Comparison of ENCODE assay signal across 2 cellular contexts in genomic region chr2:16661536-16661935, GRCh38.
TF ChIP-seq lines count a peak whose summit lies in the region.

No MANE protein-coding gene starts in this region.

TF ChIP-seq in IMR-90, 13 proteins besides CTCF, POLR2A, EP300 and RAD21:
- TF ChIP-seq CHD1 (IDR thresholded peaks at IDR 0.05; ENCODE audit: low read depth, low read length) (no peak), MAFK (IDR thresholded peaks at IDR 0.05; ENCODE audit: low read depth, low read length) (no peak), NFE2L2 (IDR thresholded peaks at IDR 0.05; ENCODE audit: low read depth, low read length) (no peak), BHLHE40 (IDR thresholded peaks at IDR 0.05; ENCODE audit: low read depth, low read length) (no peak), CEBPB (IDR thresholded peaks at IDR 0.05; ENCODE audit: low read depth, low read length) (no peak), MAZ (IDR thresholded peaks at IDR 0.05; ENCODE audit: borderline replicate concordance, low read depth, low read length) (no peak), RFX5 (IDR thresholded peaks at IDR 0.05; ENCODE audit: low read depth, low read length) (no peak), FOS (IDR thresholded peaks at IDR 0.05; ENCODE audit: low read depth, low read length) (no peak), SMC3 (IDR thresholded peaks at IDR 0.05; ENCODE audit: low read depth, low read length) (no peak), RCOR1 (IDR thresholded peaks at IDR 0.05; ENCODE audit: insufficient replicate concordance, low read length) (no peak), USF2 (IDR thresholded peaks at IDR 0.05; ENCODE audit: low read depth, low read length) (no peak), MXI1 (IDR thresholded peaks at IDR 0.05; ENCODE audit: borderline replicate concordance, low read depth, low read length) (no peak)
- TF ChIP-seq, protein P1, sequence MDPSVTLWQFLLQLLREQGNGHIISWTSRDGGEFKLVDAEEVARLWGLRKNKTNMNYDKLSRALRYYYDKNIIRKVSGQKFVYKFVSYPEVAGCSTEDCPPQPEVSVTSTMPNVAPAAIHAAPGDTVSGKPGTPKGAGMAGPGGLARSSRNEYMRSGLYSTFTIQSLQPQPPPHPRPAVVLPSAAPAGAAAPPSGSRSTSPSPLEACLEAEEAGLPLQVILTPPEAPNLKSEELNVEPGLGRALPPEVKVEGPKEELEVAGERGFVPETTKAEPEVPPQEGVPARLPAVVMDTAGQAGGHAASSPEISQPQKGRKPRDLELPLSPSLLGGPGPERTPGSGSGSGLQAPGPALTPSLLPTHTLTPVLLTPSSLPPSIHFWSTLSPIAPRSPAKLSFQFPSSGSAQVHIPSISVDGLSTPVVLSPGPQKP (IDR thresholded peaks at IDR 0.05; ENCODE audit: borderline replicate concordance, low read depth, low read length) = no peak
TF ChIP-seq in IMR-90: peak in this region for 0.

TF ChIP-seq in GM23338, 12 proteins besides CTCF, POLR2A, EP300 and RAD21:
- TF ChIP-seq, protein P2, sequence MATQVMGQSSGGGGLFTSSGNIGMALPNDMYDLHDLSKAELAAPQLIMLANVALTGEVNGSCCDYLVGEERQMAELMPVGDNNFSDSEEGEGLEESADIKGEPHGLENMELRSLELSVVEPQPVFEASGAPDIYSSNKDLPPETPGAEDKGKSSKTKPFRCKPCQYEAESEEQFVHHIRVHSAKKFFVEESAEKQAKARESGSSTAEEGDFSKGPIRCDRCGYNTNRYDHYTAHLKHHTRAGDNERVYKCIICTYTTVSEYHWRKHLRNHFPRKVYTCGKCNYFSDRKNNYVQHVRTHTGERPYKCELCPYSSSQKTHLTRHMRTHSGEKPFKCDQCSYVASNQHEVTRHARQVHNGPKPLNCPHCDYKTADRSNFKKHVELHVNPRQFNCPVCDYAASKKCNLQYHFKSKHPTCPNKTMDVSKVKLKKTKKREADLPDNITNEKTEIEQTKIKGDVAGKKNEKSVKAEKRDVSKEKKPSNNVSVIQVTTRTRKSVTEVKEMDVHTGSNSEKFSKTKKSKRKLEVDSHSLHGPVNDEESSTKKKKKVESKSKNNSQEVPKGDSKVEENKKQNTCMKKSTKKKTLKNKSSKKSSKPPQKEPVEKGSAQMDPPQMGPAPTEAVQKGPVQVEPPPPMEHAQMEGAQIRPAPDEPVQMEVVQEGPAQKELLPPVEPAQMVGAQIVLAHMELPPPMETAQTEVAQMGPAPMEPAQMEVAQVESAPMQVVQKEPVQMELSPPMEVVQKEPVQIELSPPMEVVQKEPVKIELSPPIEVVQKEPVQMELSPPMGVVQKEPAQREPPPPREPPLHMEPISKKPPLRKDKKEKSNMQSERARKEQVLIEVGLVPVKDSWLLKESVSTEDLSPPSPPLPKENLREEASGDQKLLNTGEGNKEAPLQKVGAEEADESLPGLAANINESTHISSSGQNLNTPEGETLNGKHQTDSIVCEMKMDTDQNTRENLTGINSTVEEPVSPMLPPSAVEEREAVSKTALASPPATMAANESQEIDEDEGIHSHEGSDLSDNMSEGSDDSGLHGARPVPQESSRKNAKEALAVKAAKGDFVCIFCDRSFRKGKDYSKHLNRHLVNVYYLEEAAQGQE (IDR thresholded peaks at IDR 0.05; ENCODE audit: unreplicated experiment) = no peak
- TF ChIP-seq ZNF331 (CRISPR knock-in tag; IDR thresholded peaks at IDR 0.05; ENCODE audit: low read depth) (no peak), EZH2 (IDR thresholded peaks at IDR 0.05; ENCODE audit: low read depth, unreplicated experiment) (no peak), EZH2phosphoT487 (IDR thresholded peaks at IDR 0.05; ENCODE audit: unreplicated experiment) (no peak), ETS1 (IDR thresholded peaks at IDR 0.05) (no peak), POLR2AphosphoS5 (IDR thresholded peaks at IDR 0.05; ENCODE audit: low read depth) (no peak), ZNF114 (CRISPR knock-in tag; IDR thresholded peaks at IDR 0.05) (no peak), CREB1 (CRISPR knock-in tag; IDR thresholded peaks at IDR 0.05; ENCODE audit: low read depth) (no peak), JUNB (IDR thresholded peaks at IDR 0.05; ENCODE audit: unreplicated experiment) (no peak), NANOG (IDR thresholded peaks at IDR 0.05; ENCODE audit: borderline replicate concordance) (no peak), STAT1 (IDR thresholded peaks at IDR 0.05; ENCODE audit: unreplicated experiment) (no peak)
- TF ChIP-seq, protein P3, sequence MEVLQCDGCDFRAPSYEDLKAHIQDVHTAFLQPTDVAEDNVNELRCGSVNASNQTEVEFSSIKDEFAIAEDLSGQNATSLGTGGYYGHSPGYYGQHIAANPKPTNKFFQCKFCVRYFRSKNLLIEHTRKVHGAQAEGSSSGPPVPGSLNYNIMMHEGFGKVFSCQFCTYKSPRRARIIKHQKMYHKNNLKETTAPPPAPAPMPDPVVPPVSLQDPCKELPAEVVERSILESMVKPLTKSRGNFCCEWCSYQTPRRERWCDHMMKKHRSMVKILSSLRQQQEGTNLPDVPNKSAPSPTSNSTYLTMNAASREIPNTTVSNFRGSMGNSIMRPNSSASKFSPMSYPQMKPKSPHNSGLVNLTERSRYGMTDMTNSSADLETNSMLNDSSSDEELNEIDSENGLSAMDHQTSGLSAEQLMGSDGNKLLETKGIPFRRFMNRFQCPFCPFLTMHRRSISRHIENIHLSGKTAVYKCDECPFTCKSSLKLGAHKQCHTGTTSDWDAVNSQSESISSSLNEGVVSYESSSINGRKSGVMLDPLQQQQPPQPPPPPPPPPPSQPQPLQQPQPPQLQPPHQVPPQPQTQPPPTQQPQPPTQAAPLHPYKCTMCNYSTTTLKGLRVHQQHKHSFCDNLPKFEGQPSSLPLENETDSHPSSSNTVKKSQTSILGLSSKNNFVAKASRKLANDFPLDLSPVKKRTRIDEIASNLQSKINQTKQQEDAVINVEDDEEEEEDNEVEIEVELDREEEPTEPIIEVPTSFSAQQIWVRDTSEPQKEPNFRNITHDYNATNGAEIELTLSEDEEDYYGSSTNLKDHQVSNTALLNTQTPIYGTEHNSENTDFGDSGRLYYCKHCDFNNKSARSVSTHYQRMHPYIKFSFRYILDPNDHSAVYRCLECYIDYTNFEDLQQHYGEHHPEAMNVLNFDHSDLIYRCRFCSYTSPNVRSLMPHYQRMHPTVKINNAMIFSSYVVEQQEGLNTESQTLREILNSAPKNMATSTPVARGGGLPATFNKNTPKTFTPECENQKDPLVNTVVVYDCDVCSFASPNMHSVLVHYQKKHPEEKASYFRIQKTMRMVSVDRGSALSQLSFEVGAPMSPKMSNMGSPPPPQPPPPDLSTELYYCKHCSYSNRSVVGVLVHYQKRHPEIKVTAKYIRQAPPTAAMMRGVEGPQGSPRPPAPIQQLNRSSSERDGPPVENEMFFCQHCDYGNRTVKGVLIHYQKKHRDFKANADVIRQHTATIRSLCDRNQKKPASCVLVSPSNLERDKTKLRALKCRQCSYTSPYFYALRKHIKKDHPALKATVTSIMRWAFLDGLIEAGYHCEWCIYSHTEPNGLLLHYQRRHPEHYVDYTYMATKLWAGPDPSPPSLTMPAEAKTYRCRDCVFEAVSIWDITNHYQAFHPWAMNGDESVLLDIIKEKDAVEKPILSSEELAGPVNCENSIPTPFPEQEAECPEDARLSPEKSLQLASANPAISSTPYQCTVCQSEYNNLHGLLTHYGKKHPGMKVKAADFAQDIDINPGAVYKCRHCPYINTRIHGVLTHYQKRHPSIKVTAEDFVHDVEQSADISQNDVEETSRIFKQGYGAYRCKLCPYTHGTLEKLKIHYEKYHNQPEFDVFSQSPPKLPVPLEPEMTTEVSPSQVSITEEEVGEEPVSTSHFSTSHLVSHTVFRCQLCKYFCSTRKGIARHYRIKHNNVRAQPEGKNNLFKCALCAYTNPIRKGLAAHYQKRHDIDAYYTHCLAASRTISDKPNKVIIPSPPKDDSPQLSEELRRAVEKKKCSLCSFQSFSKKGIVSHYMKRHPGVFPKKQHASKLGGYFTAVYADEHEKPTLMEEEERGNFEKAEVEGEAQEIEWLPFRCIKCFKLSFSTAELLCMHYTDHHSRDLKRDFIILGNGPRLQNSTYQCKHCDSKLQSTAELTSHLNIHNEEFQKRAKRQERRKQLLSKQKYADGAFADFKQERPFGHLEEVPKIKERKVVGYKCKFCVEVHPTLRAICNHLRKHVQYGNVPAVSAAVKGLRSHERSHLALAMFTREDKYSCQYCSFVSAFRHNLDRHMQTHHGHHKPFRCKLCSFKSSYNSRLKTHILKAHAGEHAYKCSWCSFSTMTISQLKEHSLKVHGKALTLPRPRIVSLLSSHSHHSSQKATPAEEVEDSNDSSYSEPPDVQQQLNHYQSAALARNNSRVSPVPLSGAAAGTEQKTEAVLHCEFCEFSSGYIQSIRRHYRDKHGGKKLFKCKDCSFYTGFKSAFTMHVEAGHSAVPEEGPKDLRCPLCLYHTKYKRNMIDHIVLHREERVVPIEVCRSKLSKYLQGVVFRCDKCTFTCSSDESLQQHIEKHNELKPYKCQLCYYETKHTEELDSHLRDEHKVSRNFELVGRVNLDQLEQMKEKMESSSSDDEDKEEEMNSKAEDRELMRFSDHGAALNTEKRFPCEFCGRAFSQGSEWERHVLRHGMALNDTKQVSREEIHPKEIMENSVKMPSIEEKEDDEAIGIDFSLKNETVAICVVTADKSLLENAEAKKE (CRISPR knock-in tag; IDR thresholded peaks at IDR 0.05) = no peak
